1 cellular context compared by ENCODE assay signal in the genomic region with DNA sequence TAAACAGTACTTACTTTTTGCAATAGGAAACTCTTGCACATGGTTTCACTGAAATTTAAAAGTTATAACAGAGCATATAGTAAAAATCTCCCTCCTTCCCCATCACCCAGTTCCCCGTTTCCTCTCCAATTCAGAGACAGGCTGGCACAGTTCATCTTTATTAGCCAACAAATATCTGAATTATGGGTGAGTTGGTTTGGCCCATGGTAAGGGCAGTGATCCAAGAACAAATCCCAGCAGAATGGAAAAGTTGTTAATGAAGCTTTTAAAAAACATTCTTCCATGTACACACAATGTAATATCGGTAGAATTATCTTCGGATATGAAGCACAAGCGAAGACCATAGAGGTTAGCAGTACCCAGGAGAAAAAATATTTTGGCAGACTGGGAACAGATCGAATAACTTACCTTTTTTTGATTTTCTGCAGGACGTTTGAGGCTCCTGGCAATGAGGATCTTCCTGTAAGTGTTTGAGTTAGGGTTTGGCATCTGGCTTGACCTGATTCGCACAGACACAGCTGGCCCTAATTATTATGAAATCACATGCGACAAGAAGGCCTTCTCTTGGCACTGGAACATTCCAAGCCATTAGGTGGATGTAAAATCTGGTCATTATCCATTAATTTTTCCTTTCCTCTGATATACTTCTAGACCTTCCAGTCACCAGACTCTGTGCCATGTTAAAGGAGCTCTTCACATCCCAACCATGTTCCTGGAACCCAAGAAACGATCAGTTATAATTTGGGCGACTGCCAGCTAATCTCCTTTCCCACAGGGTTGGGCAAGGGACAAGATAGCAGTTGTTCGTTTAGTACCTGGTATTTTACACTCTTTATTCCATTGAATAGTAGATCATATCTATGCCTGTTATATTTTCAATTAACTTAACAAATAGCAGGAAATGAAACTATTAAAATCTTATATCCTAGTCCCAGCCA.
TF ChIP-seq lines count a peak whose summit lies in the region.

No MANE protein-coding gene starts in this region.

TF ChIP-seq in HepG2, 621 proteins besides CTCF, POLR2A, EP300 and RAD21 (continued from another document):
- TF ChIP-seq, protein P1, sequence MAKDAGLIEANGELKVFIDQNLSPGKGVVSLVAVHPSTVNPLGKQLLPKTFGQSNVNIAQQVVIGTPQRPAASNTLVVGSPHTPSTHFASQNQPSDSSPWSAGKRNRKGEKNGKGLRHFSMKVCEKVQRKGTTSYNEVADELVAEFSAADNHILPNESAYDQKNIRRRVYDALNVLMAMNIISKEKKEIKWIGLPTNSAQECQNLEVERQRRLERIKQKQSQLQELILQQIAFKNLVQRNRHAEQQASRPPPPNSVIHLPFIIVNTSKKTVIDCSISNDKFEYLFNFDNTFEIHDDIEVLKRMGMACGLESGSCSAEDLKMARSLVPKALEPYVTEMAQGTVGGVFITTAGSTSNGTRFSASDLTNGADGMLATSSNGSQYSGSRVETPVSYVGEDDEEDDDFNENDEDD (CRISPR knock-in tag; IDR thresholded peaks at IDR 0.05; ENCODE audit: borderline replicate concordance): no peak
- TF ChIP-seq, protein P2, sequence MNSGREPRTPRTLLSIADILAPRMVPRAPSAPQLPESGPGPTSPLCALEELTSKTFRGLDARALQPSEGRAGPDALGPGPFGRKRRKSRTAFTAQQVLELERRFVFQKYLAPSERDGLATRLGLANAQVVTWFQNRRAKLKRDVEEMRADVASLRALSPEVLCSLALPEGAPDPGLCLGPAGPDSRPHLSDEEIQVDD (CRISPR knock-in tag; IDR thresholded peaks at IDR 0.05; ENCODE audit: borderline replicate concordance): no peak
- TF ChIP-seq NCOA5 (CRISPR knock-in tag; IDR thresholded peaks at IDR 0.05) (no peak), ZNF605 (CRISPR knock-in tag; IDR thresholded peaks at IDR 0.05) (no peak), PHF8 (CRISPR knock-in tag; IDR thresholded peaks at IDR 0.05) (no peak), ZNF101 (CRISPR knock-in tag; IDR thresholded peaks at IDR 0.05; ENCODE audit: borderline replicate concordance, low read depth) (no peak), MAFF (IDR thresholded peaks at IDR 0.05; ENCODE audit: low read depth, low read length) (no peak), IKZF4 (CRISPR knock-in tag; IDR thresholded peaks at IDR 0.05; ENCODE audit: borderline replicate concordance, low read depth, not compliant biosample characterization) (no peak)
- TF ChIP-seq, protein P3, sequence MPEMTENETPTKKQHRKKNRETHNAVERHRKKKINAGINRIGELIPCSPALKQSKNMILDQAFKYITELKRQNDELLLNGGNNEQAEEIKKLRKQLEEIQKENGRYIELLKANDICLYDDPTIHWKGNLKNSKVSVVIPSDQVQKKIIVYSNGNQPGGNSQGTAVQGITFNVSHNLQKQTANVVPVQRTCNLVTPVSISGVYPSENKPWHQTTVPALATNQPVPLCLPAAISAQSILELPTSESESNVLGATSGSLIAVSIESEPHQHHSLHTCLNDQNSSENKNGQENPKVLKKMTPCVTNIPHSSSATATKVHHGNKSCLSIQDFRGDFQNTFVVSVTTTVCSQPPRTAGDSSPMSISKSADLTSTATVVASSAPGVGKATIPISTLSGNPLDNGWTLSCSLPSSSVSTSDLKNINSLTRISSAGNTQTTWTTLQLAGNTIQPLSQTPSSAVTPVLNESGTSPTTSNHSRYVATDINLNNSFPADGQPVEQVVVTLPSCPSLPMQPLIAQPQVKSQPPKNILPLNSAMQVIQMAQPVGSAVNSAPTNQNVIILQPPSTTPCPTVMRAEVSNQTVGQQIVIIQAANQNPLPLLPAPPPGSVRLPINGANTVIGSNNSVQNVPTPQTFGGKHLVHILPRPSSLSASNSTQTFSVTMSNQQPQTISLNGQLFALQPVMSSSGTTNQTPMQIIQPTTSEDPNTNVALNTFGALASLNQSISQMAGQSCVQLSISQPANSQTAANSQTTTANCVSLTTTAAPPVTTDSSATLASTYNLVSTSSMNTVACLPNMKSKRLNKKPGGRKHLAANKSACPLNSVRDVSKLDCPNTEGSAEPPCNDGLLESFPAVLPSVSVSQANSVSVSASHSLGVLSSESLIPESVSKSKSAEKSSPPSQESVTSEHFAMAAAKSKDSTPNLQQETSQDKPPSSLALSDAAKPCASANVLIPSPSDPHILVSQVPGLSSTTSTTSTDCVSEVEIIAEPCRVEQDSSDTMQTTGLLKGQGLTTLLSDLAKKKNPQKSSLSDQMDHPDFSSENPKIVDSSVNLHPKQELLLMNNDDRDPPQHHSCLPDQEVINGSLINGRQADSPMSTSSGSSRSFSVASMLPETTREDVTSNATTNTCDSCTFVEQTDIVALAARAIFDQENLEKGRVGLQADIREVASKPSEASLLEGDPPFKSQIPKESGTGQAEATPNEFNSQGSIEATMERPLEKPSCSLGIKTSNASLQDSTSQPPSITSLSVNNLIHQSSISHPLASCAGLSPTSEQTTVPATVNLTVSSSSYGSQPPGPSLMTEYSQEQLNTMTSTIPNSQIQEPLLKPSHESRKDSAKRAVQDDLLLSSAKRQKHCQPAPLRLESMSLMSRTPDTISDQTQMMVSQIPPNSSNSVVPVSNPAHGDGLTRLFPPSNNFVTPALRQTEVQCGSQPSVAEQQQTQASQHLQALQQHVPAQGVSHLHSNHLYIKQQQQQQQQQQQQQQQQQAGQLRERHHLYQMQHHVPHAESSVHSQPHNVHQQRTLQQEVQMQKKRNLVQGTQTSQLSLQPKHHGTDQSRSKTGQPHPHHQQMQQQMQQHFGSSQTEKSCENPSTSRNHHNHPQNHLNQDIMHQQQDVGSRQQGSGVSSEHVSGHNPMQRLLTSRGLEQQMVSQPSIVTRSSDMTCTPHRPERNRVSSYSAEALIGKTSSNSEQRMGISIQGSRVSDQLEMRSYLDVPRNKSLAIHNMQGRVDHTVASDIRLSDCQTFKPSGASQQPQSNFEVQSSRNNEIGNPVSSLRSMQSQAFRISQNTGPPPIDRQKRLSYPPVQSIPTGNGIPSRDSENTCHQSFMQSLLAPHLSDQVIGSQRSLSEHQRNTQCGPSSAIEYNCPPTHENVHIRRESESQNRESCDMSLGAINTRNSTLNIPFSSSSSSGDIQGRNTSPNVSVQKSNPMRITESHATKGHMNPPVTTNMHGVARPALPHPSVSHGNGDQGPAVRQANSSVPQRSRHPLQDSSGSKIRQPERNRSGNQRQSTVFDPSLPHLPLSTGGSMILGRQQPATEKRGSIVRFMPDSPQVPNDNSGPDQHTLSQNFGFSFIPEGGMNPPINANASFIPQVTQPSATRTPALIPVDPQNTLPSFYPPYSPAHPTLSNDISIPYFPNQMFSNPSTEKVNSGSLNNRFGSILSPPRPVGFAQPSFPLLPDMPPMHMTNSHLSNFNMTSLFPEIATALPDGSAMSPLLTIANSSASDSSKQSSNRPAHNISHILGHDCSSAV (CRISPR knock-in tag; IDR thresholded peaks at IDR 0.05; ENCODE audit: borderline replicate concordance): no peak
